In the genomic region with DNA sequence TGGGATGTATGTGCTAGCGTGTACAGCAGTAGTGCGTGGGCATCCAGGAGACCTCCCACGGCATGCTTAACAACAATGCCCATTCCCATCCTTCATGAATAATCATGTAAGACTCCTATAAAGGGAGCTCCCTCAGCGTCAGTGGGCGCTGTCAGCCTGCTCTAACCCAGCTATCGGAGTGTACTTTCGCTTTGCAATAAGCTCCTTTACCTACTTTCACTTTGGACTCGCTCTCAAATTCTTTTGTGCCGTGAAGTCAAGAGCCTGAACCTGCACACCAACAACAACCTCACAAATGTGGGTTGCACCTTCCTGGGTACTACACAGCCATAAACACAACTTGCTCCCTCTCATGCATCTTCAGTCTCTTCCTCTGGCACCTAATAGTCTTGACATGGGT, we compare ENCODE assay signal across 10 cellular contexts.
DNase-seq lines count a peak whose midpoint lies in the region; ATAC-seq and TF ChIP-seq lines count a peak whose summit lies in the region.
"Had no signal": no experiment of that assay in that cellular context is flagged by ENCODE, and none has a peak within 500 bp of the region (broad histone marks: within the 10 kb centered on the region; RNA-seq: fewer than 3 reads in every experiment).

No MANE protein-coding gene starts in this region.

- TF ChIP-seq CTCF in BE2C (IDR thresholded peaks at IDR 0.05; ENCODE audit: low read depth, low read length): no peak
- TF ChIP-seq CTCF in VCaP (conservative IDR thresholded peaks at IDR 0.05): 0 out of 2 replicates have a peak, but pooled peaks have one; percentile 19
- TF ChIP-seq CTCF in transverse colon (IDR thresholded peaks at IDR 0.05): no peak

- intact Hi-C loops in transverse colon (cut with DNase I; ENCODE audit: low total_unique reads): no loop called here

- in situ Hi-C loops in transverse colon (cut with MboI; ENCODE audit: low pct_ligation_motif_present in 1 of 4, low pct_unique_long_range_greater_than_20kb in 1 of 4, low sequenced_read_pairs in 3 of 4): no loop called here

- peak overlapping the region; percentile 33 for H3K4me3 ChIP-seq in BE2C (ENCODE audit: low read depth, low read length)
- H3K4me3 ChIP-seq in Jurkat, Clone E6-1 (ENCODE audit: low read length): peak overlapping the region; percentile 36
- H3K4me3 ChIP-seq in effector memory CD4-positive, alpha-beta T cell (ENCODE audit: insufficient read depth, low read depth, low read length, poor library complexity, severe bottlenecking): peak overlapping the region; percentile 49
- H3K4me3 ChIP-seq in transverse colon: peak overlapping the region in 1 of 4 donors; percentile 16
- H3K4me3 ChIP-seq: tibial nerve had no signal

- 66 to 93% methylated on average over 8 to 9 of the region's 9 CpGs for WGBS in transverse colon (ENCODE audit: low coverage in 1 of 2), 2 donors

- no peaks in the 10 kb centered on the region for H3K9me3 ChIP-seq in BE2C
- no peaks in the 10 kb centered on the region for H3K9me3 ChIP-seq in effector memory CD4-positive, alpha-beta T cell (ENCODE audit: control insufficient read depth, low read length)
- H3K9me3 ChIP-seq in transverse colon: no peaks in the 10 kb centered on the region
- H3K9me3 ChIP-seq: heart left ventricle, tibial nerve had no signal

- TF ChIP-seq POLR2A in transverse colon (IDR thresholded peaks at IDR 0.05): no peak

- H3K4me1 ChIP-seq in BE2C (no peaks in the 10 kb centered on the region), transverse colon (no peaks in the 10 kb centered on the region)
- no peaks in the 10 kb centered on the region for H3K4me1 ChIP-seq in effector memory CD4-positive, alpha-beta T cell (ENCODE audit: control insufficient read depth, insufficient read depth, low read length, poor library complexity, severe bottlenecking)
- H3K4me1 ChIP-seq: heart left ventricle, tibial nerve had no signal

- no peak for ATAC-seq in HG03175 (IDR thresholded peaks at IDR 0.05; ENCODE audit: unreplicated experiment)
- ATAC-seq: heart left ventricle had no signal

- H3K27ac ChIP-seq in VCaP: peak overlapping the region; percentile 22; the same call in 1 of the 2 replicates
- H3K27ac ChIP-seq in effector memory CD4-positive, alpha-beta T cell (ENCODE audit: insufficient read depth, low read length, poor library complexity, severe bottlenecking): no peak overlapping the region
- H3K27ac ChIP-seq in transverse colon: no peak overlapping the region
- H3K27ac ChIP-seq: heart left ventricle, tibial nerve had no signal

- H3K27me3 ChIP-seq in BE2C: peaks cover 21% of the 10 kb centered on the region
- no peaks in the 10 kb centered on the region for H3K27me3 ChIP-seq in effector memory CD4-positive, alpha-beta T cell (replicated peaks; ENCODE audit: control insufficient read depth, insufficient read depth, low read length, poor library complexity, severe bottlenecking)
- no peaks in the 10 kb centered on the region for H3K27me3 ChIP-seq in transverse colon
- H3K27me3 ChIP-seq: heart left ventricle, tibial nerve had no signal

- no peak for TF ChIP-seq EP300 in transverse colon (IDR thresholded peaks at IDR 0.05; ENCODE audit: low read depth)

- DNase-seq in BE2C: no peak
- peak; percentile 33 for DNase-seq in Jurkat, Clone E6-1 (ENCODE audit: low read depth, low spot score)
- DNase-seq in effector memory CD4-positive, alpha-beta T cell: peak in 2 of 3 donors; percentile 2 to 20
- no peak for DNase-seq in transverse colon
- no peak for DNase-seq in Ammon's horn (ENCODE audit: low spot score)
- DNase-seq in T1000 (lab: John Stamatoyannopoulos, UW): no peak
- DNase-seq: heart left ventricle had no signal

- no peaks in the 10 kb centered on the region for H3K36me3 ChIP-seq in BE2C
- no peaks in the 10 kb centered on the region for H3K36me3 ChIP-seq in effector memory CD4-positive, alpha-beta T cell (ENCODE audit: control insufficient read depth, insufficient read depth, low read length)
- H3K36me3 ChIP-seq in transverse colon: no peaks in the 10 kb centered on the region
- H3K36me3 ChIP-seq: heart left ventricle, tibial nerve had no signal

Comparison
In these comparisons a context has a peak if more than half of its experiments do, and no peak if none do; other contexts are left out.
1. DNase-seq: peak in Jurkat, Clone E6-1 (single experiment) and effector memory CD4-positive, alpha-beta T cell (2 of 3); none in BE2C (single experiment), transverse colon (single experiment), Ammon's horn (single experiment) and T1000 (single experiment).